ENCODE assay signal across 18 cellular contexts in the genomic region with DNA sequence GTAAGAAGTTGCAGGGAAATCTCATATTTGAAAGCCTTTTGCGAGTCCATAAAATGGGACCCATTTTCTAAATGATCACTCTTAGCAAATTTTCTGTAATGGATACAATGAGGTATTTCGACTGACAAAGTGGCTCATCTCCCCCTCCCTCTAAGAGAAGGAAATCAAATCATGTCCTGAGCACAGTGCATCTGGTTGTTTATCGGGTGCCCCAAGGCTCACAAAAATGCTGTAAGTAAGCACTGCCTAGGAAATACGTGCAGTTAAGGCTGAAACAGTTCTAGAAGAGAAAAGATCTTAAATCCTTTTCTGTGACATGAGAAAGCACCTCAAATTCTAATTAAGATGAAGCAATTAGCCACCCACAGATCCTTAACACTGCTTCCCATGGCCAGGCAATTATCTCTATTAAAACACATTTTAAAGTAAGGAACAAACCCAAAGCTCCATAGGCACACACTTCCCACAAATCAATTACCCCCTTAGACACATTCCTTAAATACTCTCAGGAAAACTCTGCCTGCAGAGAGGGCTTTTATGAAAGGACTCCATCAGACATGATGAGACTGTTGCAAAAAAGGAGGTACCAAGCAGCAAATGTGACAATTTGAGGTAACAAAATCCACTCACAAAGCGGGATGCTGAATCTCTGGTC.
DNase-seq lines count a peak whose midpoint lies in the region; ATAC-seq and TF ChIP-seq lines count a peak whose summit lies in the region.
"Had no signal": no experiment of that assay in that cellular context is flagged by ENCODE, and none has a peak within 500 bp of the region (broad histone marks: within the 10 kb centered on the region; RNA-seq: fewer than 3 reads in every experiment).

No MANE protein-coding gene starts in this region.

- ATAC-seq in GM23338 (no peak), HG02852 (IDR thresholded peaks at IDR 0.05; ENCODE audit: unreplicated experiment) (no peak)
- ATAC-seq: CD8-positive, alpha-beta T cell; GM12878; HCT116; HepG2 had no signal

- H3K27ac ChIP-seq in GM23338 (ENCODE audit: low read depth): no peak overlapping the region
- H3K27ac ChIP-seq in neural cell (ENCODE audit: low read length): peak overlapping the region; percentile 52
- H3K27ac ChIP-seq in hepatocyte: no peak overlapping the region
- H3K27ac ChIP-seq: BLaER1 treated with 17β-estradiol and CSF1 and Interleukin-3, amounts not matched to agents 10 nM and 100 nM had no signal

- H3K27me3 ChIP-seq in GM23338 (ENCODE audit: insufficient read depth) (no peaks in the 10 kb centered on the region), neural cell (ENCODE audit: insufficient read depth, low read depth, low read length) (no peaks in the 10 kb centered on the region), hepatocyte (no peaks in the 10 kb centered on the region)
- H3K27me3 ChIP-seq: BLaER1 treated with 17β-estradiol and CSF1 and Interleukin-3, amounts not matched to agents 10 nM and 100 nM had no signal

- no peak for TF ChIP-seq RAD21 in neural cell (conservative IDR thresholded peaks at IDR 0.05)

- H2AFZ ChIP-seq in GM23338 (peak overlapping the region; percentile 73), neural cell (ENCODE audit: low read depth, low read length) (no peak overlapping the region), hepatocyte (no peak overlapping the region)

- H3K9me3 Mint-ChIP-seq in GM23338: no peaks in the 10 kb centered on the region
- H3K9me3 Mint-ChIP-seq: CD8-positive, alpha-beta T cell; HFFc6; IgD-negative memory B cell had no signal

- H3K9me3 ChIP-seq in neural cell (ENCODE audit: low read length): no peaks in the 10 kb centered on the region
- H3K9me3 ChIP-seq in hepatocyte (ENCODE audit: low read depth): no peaks in the 10 kb centered on the region
- H3K9me3 ChIP-seq: BLaER1 treated with 17β-estradiol and CSF1 and Interleukin-3, amounts not matched to agents 10 nM and 100 nM had no signal

- H4K20me1 ChIP-seq in GM23338 (replicated peaks; ENCODE audit: insufficient read depth) (no peaks in the 10 kb centered on the region), neural cell (ENCODE audit: insufficient read depth) (no peaks in the 10 kb centered on the region), hepatocyte (ENCODE audit: insufficient read depth, poor library complexity, severe bottlenecking) (no peaks in the 10 kb centered on the region)
- H4K20me1 ChIP-seq: BLaER1 treated with 17β-estradiol and CSF1 and Interleukin-3, amounts not matched to agents 10 nM and 100 nM had no signal

- H3K4me2 ChIP-seq in GM23338 (no peak overlapping the region), neural cell (ENCODE audit: low read length) (no peak overlapping the region), hepatocyte (no peak overlapping the region)
- H3K4me2 ChIP-seq: BLaER1 treated with 17β-estradiol and CSF1 and Interleukin-3, amounts not matched to agents 10 nM and 100 nM had no signal

- no peak for TF ChIP-seq CTCF in GM23338 (conservative IDR thresholded peaks at IDR 0.05; ENCODE audit: low read depth in 2 of 2)
- no peak for TF ChIP-seq CTCF in neural cell (IDR thresholded peaks at IDR 0.05; ENCODE audit: poor library complexity, severe bottlenecking)
- no peak for TF ChIP-seq CTCF in hepatocyte (IDR thresholded peaks at IDR 0.05; ENCODE audit: poor library complexity)

- H3K27ac Mint-ChIP-seq in GM23338: no peak overlapping the region
- H3K27ac Mint-ChIP-seq: B cell; CD8-positive, alpha-beta T cell; HFFc6 had no signal

- H3K4me1 ChIP-seq in GM23338 (ENCODE audit: insufficient read depth) (peaks cover 3% of the 10 kb centered on the region; the same call in 1 of the 2 replicates), hepatocyte (ENCODE audit: insufficient read depth) (no peaks in the 10 kb centered on the region)
- H3K4me1 ChIP-seq: BLaER1 treated with 17β-estradiol and CSF1 and Interleukin-3, amounts not matched to agents 10 nM and 100 nM had no signal

- TF ChIP-seq EP300 in neural cell (conservative IDR thresholded peaks at IDR 0.05; ENCODE audit: poor library complexity, severe bottlenecking): no peak

- H3K36me3 ChIP-seq in GM23338 (ENCODE audit: insufficient read depth): no peaks in the 10 kb centered on the region
- no peaks in the 10 kb centered on the region for H3K36me3 ChIP-seq in neural cell (ENCODE audit: insufficient read depth, low read length)
- H3K36me3 ChIP-seq in hepatocyte (replicated peaks; ENCODE audit: insufficient read depth, low read depth): no peaks in the 10 kb centered on the region
- H3K36me3 ChIP-seq: BLaER1 treated with 17β-estradiol and CSF1 and Interleukin-3, amounts not matched to agents 10 nM and 100 nM had no signal

- 60% methylated on average over 5 of the region's 5 CpGs for WGBS in hepatocyte (ENCODE audit: low lambda C conversion rate, missing lambda C conversion rate)

- no peaks in the 10 kb centered on the region for H3K36me3 Mint-ChIP-seq in GM23338 (ENCODE audit: low read depth)
- H3K36me3 Mint-ChIP-seq: CD8-positive, alpha-beta T cell; IgD-negative memory B cell had no signal

- H3K27me3 Mint-ChIP-seq in GM23338 (ENCODE audit: insufficient read depth, low read depth, poor library complexity): peaks cover 2% of the 10 kb centered on the region

- H3K79me2 ChIP-seq in GM23338 (replicated peaks; ENCODE audit: insufficient read depth): no peaks in the 10 kb centered on the region
- no peaks in the 10 kb centered on the region for H3K79me2 ChIP-seq in neural cell (replicated peaks; ENCODE audit: insufficient read depth, low read length)
- H3K79me2 ChIP-seq in hepatocyte: no peaks in the 10 kb centered on the region

- H3K4me3 Mint-ChIP-seq in GM23338: no peak overlapping the region
- H3K4me3 Mint-ChIP-seq: B cell; CD8-positive, alpha-beta T cell; HFFc6; IgD-negative memory B cell had no signal

- H3K9ac ChIP-seq in neural cell (ENCODE audit: low read length): no peak overlapping the region
- H3K9ac ChIP-seq: BLaER1 treated with 17β-estradiol and CSF1 and Interleukin-3, amounts not matched to agents 10 nM and 100 nM had no signal

- DNase-seq in GM23338 (ENCODE audit: low spot score) (no peak), NCI-H69 (lab: John Stamatoyannopoulos, UW) (peak; percentile 69), astrocyte of the hippocampus (ENCODE audit: low read depth, low spot score) (peak; percentile 22), NCI-H2081 (lab: John Stamatoyannopoulos, UW) (no peak), hepatocyte (ENCODE audit: low spot score) (no peak)
- DNase-seq in activated CD4-positive, alpha-beta T cell treated with anti-CD3 and anti-CD28 coated beads for 4 hours: no peak
- DNase-seq: Calu3; CD8-positive, alpha-beta T cell; GF-D8; HFFc6 had no signal

- H3K4me3 ChIP-seq in GM23338 (no peak overlapping the region), neural cell (ENCODE audit: low read length) (no peak overlapping the region), hepatocyte (no peak overlapping the region)
- H3K4me3 ChIP-seq: BLaER1 treated with 17β-estradiol and CSF1 and Interleukin-3, amounts not matched to agents 10 nM and 100 nM; GM12878 had no signal

- peaks cover 9% of the 10 kb centered on the region for H3K4me1 Mint-ChIP-seq in GM23338
- H3K4me1 Mint-ChIP-seq: B cell, IgD-negative memory B cell had no signal

- H3F3A ChIP-seq in GM23338 (replicated peaks; ENCODE audit: low read depth) (no peaks in the 10 kb centered on the region), neural cell (ENCODE audit: insufficient read depth, low read length, poor library complexity, severe bottlenecking) (no peaks in the 10 kb centered on the region)

- H3K9me2 ChIP-seq in GM23338 (ENCODE audit: insufficient read depth): no peaks in the 10 kb centered on the region
- H3K9me2 ChIP-seq in neural cell (ENCODE audit: insufficient read depth, low read length): no peaks in the 10 kb centered on the region
- H3K9me2 ChIP-seq in hepatocyte (replicated peaks; ENCODE audit: insufficient read depth): no peaks in the 10 kb centered on the region

TF ChIP-seq in GM23338, 12 proteins besides CTCF, POLR2A, EP300 and RAD21 (continues in another document):
- TF ChIP-seq, protein P1, sequence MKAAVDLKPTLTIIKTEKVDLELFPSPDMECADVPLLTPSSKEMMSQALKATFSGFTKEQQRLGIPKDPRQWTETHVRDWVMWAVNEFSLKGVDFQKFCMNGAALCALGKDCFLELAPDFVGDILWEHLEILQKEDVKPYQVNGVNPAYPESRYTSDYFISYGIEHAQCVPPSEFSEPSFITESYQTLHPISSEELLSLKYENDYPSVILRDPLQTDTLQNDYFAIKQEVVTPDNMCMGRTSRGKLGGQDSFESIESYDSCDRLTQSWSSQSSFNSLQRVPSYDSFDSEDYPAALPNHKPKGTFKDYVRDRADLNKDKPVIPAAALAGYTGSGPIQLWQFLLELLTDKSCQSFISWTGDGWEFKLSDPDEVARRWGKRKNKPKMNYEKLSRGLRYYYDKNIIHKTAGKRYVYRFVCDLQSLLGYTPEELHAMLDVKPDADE (IDR thresholded peaks at IDR 0.05): no peak
- TF ChIP-seq ZNF331 (CRISPR knock-in tag; IDR thresholded peaks at IDR 0.05; ENCODE audit: low read depth): no peak
- no peak for TF ChIP-seq STAT1 (IDR thresholded peaks at IDR 0.05; ENCODE audit: unreplicated experiment)
- TF ChIP-seq NANOG (IDR thresholded peaks at IDR 0.05; ENCODE audit: borderline replicate concordance): no peak
- TF ChIP-seq EZH2phosphoT487 (IDR thresholded peaks at IDR 0.05; ENCODE audit: unreplicated experiment): no peak
- TF ChIP-seq CREB1 (CRISPR knock-in tag; IDR thresholded peaks at IDR 0.05; ENCODE audit: low read depth): no peak

TF ChIP-seq in neural cell, 6 proteins besides CTCF, POLR2A, EP300 and RAD21 (continues in another document):
- TF ChIP-seq POLR2AphosphoS5 (IDR thresholded peaks at IDR 0.05) (no peak), EZH2 (IDR thresholded peaks at IDR 0.05; ENCODE audit: borderline replicate concordance, insufficient read depth, low read length, poor library complexity, severe bottlenecking) (no peak)

Comparison
In these comparisons a context has a peak if more than half of its experiments do, and no peak if none do; other contexts are left out.
1. DNase-seq: peak in NCI-H69 (single experiment) and astrocyte of the hippocampus (single experiment); none in GM23338 (single experiment), activated CD4-positive, alpha-beta T cell treated with anti-CD3 and anti-CD28 coated beads for 4 hours (0 of 2), NCI-H2081 (0 of 2) and hepatocyte (single experiment).